ENCODE assay signal across 8 cellular contexts in genomic region chr11:14075118-14075601, GRCh38.
DNase-seq lines count a peak whose midpoint lies in the region; ATAC-seq and TF ChIP-seq lines count a peak whose summit lies in the region.

No MANE protein-coding gene starts in this region.

- peaks cover 21% of the 10 kb centered on the region; the same call in 1 of the 2 replicates for H3K4me1 ChIP-seq in GM23338 (ENCODE audit: insufficient read depth)
- peaks cover 7% of the 10 kb centered on the region for H3K4me1 ChIP-seq in mammary epithelial cell (ENCODE audit: insufficient read depth, low read length)
- no peaks in the 10 kb centered on the region for H3K4me1 ChIP-seq in psoas muscle
- no peaks in the 10 kb centered on the region for H3K4me1 ChIP-seq in transverse colon

- H3K9me3 Mint-ChIP-seq in GM23338: no peaks in the 10 kb centered on the region

- H3K36me3 ChIP-seq in GM23338 (ENCODE audit: insufficient read depth): no peaks in the 10 kb centered on the region
- no peaks in the 10 kb centered on the region for H3K36me3 ChIP-seq in mammary epithelial cell (ENCODE audit: insufficient read depth, low read length)
- H3K36me3 ChIP-seq in psoas muscle (ENCODE audit: insufficient read depth in 1 of 2, low read depth in 1 of 2): no peaks in the 10 kb centered on the region
- no peaks in the 10 kb centered on the region for H3K36me3 ChIP-seq in transverse colon

- no peaks in the 10 kb centered on the region for H4K20me1 ChIP-seq in GM23338 (replicated peaks; ENCODE audit: insufficient read depth)
- no peaks in the 10 kb centered on the region for H4K20me1 ChIP-seq in mammary epithelial cell (ENCODE audit: insufficient read depth, low read length)

- in situ Hi-C loops in mammary epithelial cell (cut with MboI; ENCODE audit: low sequenced_read_pairs in 2 of 2) (no loop called here), transverse colon (cut with MboI; ENCODE audit: low pct_ligation_motif_present in 1 of 4, low pct_unique_long_range_greater_than_20kb in 1 of 4, low sequenced_read_pairs in 3 of 4) (no loop called here)

- no peak overlapping the region for H3K4me3 Mint-ChIP-seq in GM23338

- no peak for TF ChIP-seq EP300 in transverse colon (IDR thresholded peaks at IDR 0.05; ENCODE audit: low read depth)

- 0 out of 2 replicates have a peak, but pooled peaks cover 2% of the 10 kb centered on the region for H3K9me2 ChIP-seq in GM23338 (ENCODE audit: insufficient read depth)

- TF ChIP-seq CTCF in GM23338 (conservative IDR thresholded peaks at IDR 0.05; ENCODE audit: low read depth in 2 of 2): no peak
- no peak for TF ChIP-seq CTCF in mammary epithelial cell (conservative IDR thresholded peaks at IDR 0.05 in 1 of 2, IDR thresholded peaks at IDR 0.05 in 1 of 2; ENCODE audit: extremely low read depth in 1 of 2, insufficient read depth in 1 of 2, low read depth in 1 of 2, low read length in 2 of 2)
- TF ChIP-seq CTCF in psoas muscle (IDR thresholded peaks at IDR 0.05): no peak
- no peak for TF ChIP-seq CTCF in transverse colon (IDR thresholded peaks at IDR 0.05)

- H3K4me2 ChIP-seq in GM23338: peak overlapping the region; percentile 24; the same call in 1 of the 2 replicates
- no peak overlapping the region for H3K4me2 ChIP-seq in mammary epithelial cell (ENCODE audit: insufficient read depth, low read depth, low read length)

- H2AFZ ChIP-seq in GM23338 (peak overlapping the region; percentile 15; the same call in 1 of the 2 replicates), mammary epithelial cell (ENCODE audit: low read depth, low read length) (no peak overlapping the region)

- 63% methylated on average over 7 of the region's 7 CpGs for WGBS in mammary epithelial cell (ENCODE audit: low coverage, missing lambda C conversion rate)
- 75 to 80% (median 75%) methylated on average over 7 of the region's 7 CpGs for WGBS in psoas muscle, 3 donors
- 82 to 92% methylated on average over 2 to 7 of the region's 7 CpGs for WGBS in transverse colon (ENCODE audit: low coverage in 1 of 2), 2 donors

- H3F3A ChIP-seq in GM23338 (replicated peaks; ENCODE audit: low read depth): no peaks in the 10 kb centered on the region

- no peaks in the 10 kb centered on the region for H3K36me3 Mint-ChIP-seq in GM23338 (ENCODE audit: low read depth)

- H3K4me3 ChIP-seq in GM23338: no peak overlapping the region
- no peak overlapping the region for H3K4me3 ChIP-seq in mammary epithelial cell (replicated peaks in 1 of 3; ENCODE audit: insufficient read depth in 1 of 3, low read depth in 2 of 3, low read length in 3 of 3)
- H3K4me3 ChIP-seq in psoas muscle: no peak overlapping the region
- H3K4me3 ChIP-seq in transverse colon: no peak overlapping the region

- no peaks in the 10 kb centered on the region for H3K79me2 ChIP-seq in GM23338 (replicated peaks; ENCODE audit: insufficient read depth)
- no peaks in the 10 kb centered on the region for H3K79me2 ChIP-seq in mammary epithelial cell (ENCODE audit: insufficient read depth, low read length)

- H3K9ac ChIP-seq in mammary epithelial cell (ENCODE audit: insufficient read depth, low read length): no peak overlapping the region

- H3K27me3 ChIP-seq in GM23338 (ENCODE audit: insufficient read depth): no peaks in the 10 kb centered on the region
- no peaks in the 10 kb centered on the region for H3K27me3 ChIP-seq in mammary epithelial cell (ENCODE audit: insufficient read depth, low read length)
- H3K27me3 ChIP-seq in psoas muscle (ENCODE audit: insufficient read depth in 3 of 3, low read length in 2 of 3): no peaks in the 10 kb centered on the region
- H3K27me3 ChIP-seq in transverse colon: no peaks in the 10 kb centered on the region

- TF ChIP-seq POLR2A in transverse colon (IDR thresholded peaks at IDR 0.05): no peak

- no peak overlapping the region for H3K27ac Mint-ChIP-seq in GM23338

- H3K27ac ChIP-seq in GM23338 (ENCODE audit: low read depth): no peak overlapping the region
- H3K27ac ChIP-seq in mammary epithelial cell (ENCODE audit: insufficient read depth, low read depth, low read length): no peak overlapping the region
- no peak overlapping the region for H3K27ac ChIP-seq in psoas muscle
- peak overlapping the region in 1 of 4 donors; percentile 28 for H3K27ac ChIP-seq in transverse colon

- BruUV-seq in mammary epithelial cell (replicated peaks; lab: Mats Ljungman, UMichigan): no TSS peak

- intact Hi-C loops in mammary epithelial cell (cut with micrococcal nuclease): no loop called here
- intact Hi-C loops in psoas muscle (cut with DNase I): no loop called here
- intact Hi-C loops in transverse colon (cut with DNase I; ENCODE audit: low total_unique reads): no loop called here

- peak; percentile 29; the same call in 2 of the 3 replicates for ATAC-seq in GM23338
- no peak for ATAC-seq in HG03039 (IDR thresholded peaks at IDR 0.05; ENCODE audit: unreplicated experiment)
- ATAC-seq in psoas muscle: no peak

- H3K9me3 ChIP-seq in mammary epithelial cell (replicated peaks; ENCODE audit: insufficient read depth, low read length) (no peaks in the 10 kb centered on the region), psoas muscle (no peaks in the 10 kb centered on the region), transverse colon (no peaks in the 10 kb centered on the region)

- DNase-seq in GM23338 (ENCODE audit: low spot score) (peak; percentile 42), mammary epithelial cell (peak; percentile 89), psoas muscle (no peak), medulla oblongata (ENCODE audit: extremely low spot score) (no peak), transverse colon (no peak)
- DNase-seq in activated CD4-positive, alpha-beta T cell treated with anti-CD3 and anti-CD28 coated beads for 24 hours (ENCODE audit: low read depth in 2 of 2): peak; percentile 33 to 35
- peak; percentile 36 to 42 for DNase-seq in stimulated activated CD4-positive, alpha-beta T cell treated with anti-CD3 and anti-CD28 coated beads, Interleukin-2, amount 100 ng/mL, for 48 hours

- CTCF ChIA-PET in mammary epithelial cell (lab: Charles Lee; ENCODE audit: low non-redundant PET): no interaction called here

- H3K4me1 Mint-ChIP-seq in GM23338: peaks cover 26% of the 10 kb centered on the region

- dilution Hi-C loops in mammary epithelial cell (cut with HindIII; ENCODE audit: low sequenced_read_pairs): no loop called here

- H3K27me3 Mint-ChIP-seq in GM23338 (ENCODE audit: insufficient read depth, low read depth, poor library complexity): peaks cover 4% of the 10 kb centered on the region

TF ChIP-seq in GM23338, 12 proteins besides CTCF, POLR2A, EP300 and RAD21:
- TF ChIP-seq ZNF114 (CRISPR knock-in tag; IDR thresholded peaks at IDR 0.05) (no peak), NANOG (IDR thresholded peaks at IDR 0.05; ENCODE audit: borderline replicate concordance) (no peak), STAT1 (IDR thresholded peaks at IDR 0.05; ENCODE audit: unreplicated experiment) (no peak), ETS1 (IDR thresholded peaks at IDR 0.05) (no peak)

Comparison
In these comparisons a context has a peak if more than half of its experiments do, and no peak if none do; other contexts are left out.
1. DNase-seq: peak in GM23338 (single experiment), activated CD4-positive, alpha-beta T cell treated with anti-CD3 and anti-CD28 coated beads for 24 hours (2 of 2), mammary epithelial cell (single experiment) and stimulated activated CD4-positive, alpha-beta T cell treated with anti-CD3 and anti-CD28 coated beads, Interleukin-2, amount 100 ng/mL, for 48 hours (2 of 2); none in psoas muscle (0 of 2), medulla oblongata (single experiment) and transverse colon (single experiment).